ENCODE assay signal across 22 cellular contexts in genomic region chr11:45576461-45577215, GRCh38.
"Had no signal": no experiment of that assay in that cellular context is flagged by ENCODE, and none has a peak within 500 bp of the region (broad histone marks: within the 10 kb centered on the region; RNA-seq: fewer than 3 reads in every experiment).

No MANE protein-coding gene starts in this region.

- H3K4me3 ChIP-seq: breast epithelium, hepatocyte, mucosa of descending colon, right lobe of liver, smooth muscle cell, stomach, suprapubic skin, tibial nerve had no signal

- H3K79me2 ChIP-seq: hepatocyte had no signal

- ATAC-seq: left cardiac atrium; mucosa of descending colon; right lobe of liver; stimulated activated memory B cell treated with anti-CD40 and anti-IgM and Interleukin-4, amounts not matched to agents 10 μg/mL and 1 μg/mL and 100 μg/mL, for 72 hours had no signal

- H3K27me3 ChIP-seq: right lobe of liver had no signal

- H3K4me1 ChIP-seq: breast epithelium, right lobe of liver, stomach, suprapubic skin, tibial nerve had no signal

- H3K4me2 ChIP-seq: hepatocyte, smooth muscle cell had no signal

- H3K27ac ChIP-seq: breast epithelium, hepatocyte, right lobe of liver, stomach, suprapubic skin, tibial nerve had no signal

- DNase-seq: activated CD4-positive, alpha-beta T cell treated with anti-CD3 and anti-CD28 coated beads for 4 hours; activated CD4-positive, alpha-beta T cell treated with anti-CD3 and anti-CD28 coated beads, Interleukin-2, amount 50 U/mL, for 48 hours; activated CD4-positive, CD25-positive, alpha-beta regulatory T cell; activated naive CD4-positive, alpha-beta T cell treated with Interleukin-2 at 50 U/mL for 16 hours; activated naive CD8-positive, alpha-beta T cell treated with anti-CD3 and anti-CD28 coated beads for 36 hours; activated T-cell treated with anti-CD3 and anti-CD28 coated beads, Interleukin-2, amount 50 U/mL, for 48 hours; amniotic stem cell; effector memory CD4-positive, alpha-beta T cell; foreskin melanocyte; left cardiac atrium; mucosa of descending colon; naive B cell; occipital lobe; right lobe of liver; stimulated activated CD4-positive, alpha-beta T cell treated with anti-CD3 and anti-CD28 coated beads, Interleukin-15, amount 100 ng/mL, for 24 hours; stomach had no signal

- H3K36me3 ChIP-seq: breast epithelium, right lobe of liver, stomach, suprapubic skin, tibial nerve had no signal
